ENCODE assay signal across 8 cellular contexts in the genomic region with DNA sequence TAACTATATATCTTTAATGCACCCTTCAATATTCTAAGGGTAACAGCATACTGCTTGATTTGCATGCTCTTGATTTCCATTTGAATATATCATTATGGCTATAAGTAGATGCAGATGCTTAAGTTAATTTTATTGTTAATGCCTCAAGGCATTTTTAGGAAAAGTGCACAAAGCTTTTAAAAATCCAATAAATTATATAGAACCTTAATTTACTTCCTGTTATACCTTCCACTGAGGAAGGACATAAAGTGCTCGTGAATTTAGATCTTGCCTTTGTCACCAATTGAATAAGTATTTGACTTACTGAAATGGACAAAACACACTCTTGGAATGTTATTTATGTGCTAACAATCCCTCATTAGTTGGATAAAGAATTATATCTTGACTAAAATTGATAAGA.
"Had no signal": no experiment of that assay in that cellular context is flagged by ENCODE, and none has a peak within 500 bp of the region (broad histone marks: within the 10 kb centered on the region; RNA-seq: fewer than 3 reads in every experiment).

No MANE protein-coding gene starts in this region.

- H3K9ac ChIP-seq: GM23248 had no signal

- H3K4me1 ChIP-seq: HAP-1 had no signal

- H3K36me3 ChIP-seq: HAP-1 had no signal

- DNase-seq: GM23248, GOT3, H7, HFFc6 had no signal

- ATAC-seq: HCT116, HepG2 had no signal

- H3K4me3 ChIP-seq: GM23248, HAP-1 had no signal

- H3K27ac ChIP-seq: GM23248, HL-60 had no signal

- H3K9me3 ChIP-seq: HAP-1 had no signal
